8 cellular contexts compared by ENCODE assay signal in genomic region chr10:5412277-5412941, GRCh38. TPM values are rescaled to one million over a fixed set of nuclear protein-coding genes. Genes with fewer than 3 reads are reported as not detected.
DNase-seq lines count a peak whose midpoint lies in the region; ATAC-seq and TF ChIP-seq lines count a peak whose summit lies in the region.

Gene NET1 (plus strand): TSS chr10:5412557. CDS start chr10:5412693, 136 bp downstream.

- peak within 1 kb of the TSS; percentile 86 for H3K4me3 Mint-ChIP-seq in endothelial cell (ENCODE audit: unreplicated experiment)

- WGBS in mesodermal cell (ENCODE audit: insufficient coverage in 2 of 2), 2 experiments: 0% methylated on average over 17 to 18 of the region's 48 CpGs

- peaks cover 10% of the 10 kb centered on the region for H3K36me3 ChIP-seq in mesodermal cell (ENCODE audit: control insufficient read depth, insufficient read depth, low read length)

- peak within 1 kb of the TSS; percentile 59 for H3K27ac ChIP-seq in mesodermal cell (ENCODE audit: low read depth, low read length, severe bottlenecking)

- H3K36me3 Mint-ChIP-seq in endothelial cell (ENCODE audit: low read depth, unreplicated experiment): peaks cover 4% of the 10 kb centered on the region

- peaks cover 17% of the 10 kb centered on the region for H3K4me1 ChIP-seq in mesodermal cell (ENCODE audit: control insufficient read depth, insufficient read depth, low read length, poor library complexity, severe bottlenecking)

- H3K27me3 Mint-ChIP-seq in endothelial cell (ENCODE audit: unreplicated experiment): peaks cover 2% of the 10 kb centered on the region

- H3K9me3 Mint-ChIP-seq in endothelial cell (ENCODE audit: unreplicated experiment): peaks cover 6% of the 10 kb centered on the region

- peak within 1 kb of the TSS; percentile 76 for H3K4me3 ChIP-seq in mesodermal cell (ENCODE audit: extremely low read depth, insufficient read depth, low read length, poor library complexity, severe bottlenecking)

- H3K27ac Mint-ChIP-seq in endothelial cell (ENCODE audit: unreplicated experiment): peak within 1 kb of the TSS; percentile 58

- peak; percentile 77 for DNase-seq in COR-L47 (lab: John Stamatoyannopoulos, UW)
- DNase-seq in HS-27A (ENCODE audit: low read depth): peak; percentile 38
- DNase-seq in NOMO-1 treated with DMSO at 0.1 percent for 48 hours (lab: John Stamatoyannopoulos, UW; ENCODE audit: unreplicated experiment): peak; percentile 57
- DNase-seq in activated CD8-positive, alpha-beta memory T cell treated with anti-CD3 and anti-CD28 coated beads, Interleukin-2, amount 50 U/mL, for 24 hours (ENCODE audit: extremely low read depth): peak; percentile 29
- DNase-seq in endothelial cell (ENCODE audit: low spot score): peak; percentile 93
- DNase-seq in stimulated activated CD8-positive, alpha-beta memory T cell treated with anti-CD3 and anti-CD28 coated beads, Interleukin-15, amount 100 ng/mL, for 4 hours (ENCODE audit: low read depth in 2 of 2): peak; percentile 14 to 17

- H3K4me1 Mint-ChIP-seq in endothelial cell (ENCODE audit: unreplicated experiment): peaks cover 5% of the 10 kb centered on the region

- TF ChIP-seq CTCF in endothelial cell (IDR thresholded peaks at IDR 0.05; ENCODE audit: unreplicated experiment): no peak

- peaks cover 10% of the 10 kb centered on the region for H3K9me3 ChIP-seq in mesodermal cell (ENCODE audit: control insufficient read depth, low read length)

- peak; percentile 95 for ATAC-seq in GM19468 (IDR thresholded peaks at IDR 0.05; ENCODE audit: extremely low read depth, unreplicated experiment)

RNA-seq across cellular contexts. Expression of gene NET1, which starts in this region (rescaled TPM):
- 57.7 TPM for total RNA-seq in endothelial cell (ENCODE audit: unreplicated experiment)
- polyA plus RNA-seq in mesodermal cell (2013, experiment 1 of 2): 45.6 TPM
- 36.8 TPM for polyA plus RNA-seq in mesodermal cell (2013, experiment 2 of 2)

Comparison
In these comparisons a context has a peak if more than half of its experiments do, and no peak if none do; other contexts are left out.
1. Peak in every context shown above with its lines: DNase-seq, ATAC-seq, H3K4me3 ChIP-seq and H3K27ac ChIP-seq.
2. DNase-seq: peak in every context shown above with its lines; median percentile 93 in endothelial cell; 77 in COR-L47; 57 in NOMO-1 treated with DMSO at 0.1 percent for 48 hours; 38 in HS-27A; 29 in activated CD8-positive, alpha-beta memory T cell treated with anti-CD3 and anti-CD28 coated beads, Interleukin-2, amount 50 U/mL, for 24 hours; 16 in stimulated activated CD8-positive, alpha-beta memory T cell treated with anti-CD3 and anti-CD28 coated beads, Interleukin-15, amount 100 ng/mL, for 4 hours.